In the genomic region with DNA sequence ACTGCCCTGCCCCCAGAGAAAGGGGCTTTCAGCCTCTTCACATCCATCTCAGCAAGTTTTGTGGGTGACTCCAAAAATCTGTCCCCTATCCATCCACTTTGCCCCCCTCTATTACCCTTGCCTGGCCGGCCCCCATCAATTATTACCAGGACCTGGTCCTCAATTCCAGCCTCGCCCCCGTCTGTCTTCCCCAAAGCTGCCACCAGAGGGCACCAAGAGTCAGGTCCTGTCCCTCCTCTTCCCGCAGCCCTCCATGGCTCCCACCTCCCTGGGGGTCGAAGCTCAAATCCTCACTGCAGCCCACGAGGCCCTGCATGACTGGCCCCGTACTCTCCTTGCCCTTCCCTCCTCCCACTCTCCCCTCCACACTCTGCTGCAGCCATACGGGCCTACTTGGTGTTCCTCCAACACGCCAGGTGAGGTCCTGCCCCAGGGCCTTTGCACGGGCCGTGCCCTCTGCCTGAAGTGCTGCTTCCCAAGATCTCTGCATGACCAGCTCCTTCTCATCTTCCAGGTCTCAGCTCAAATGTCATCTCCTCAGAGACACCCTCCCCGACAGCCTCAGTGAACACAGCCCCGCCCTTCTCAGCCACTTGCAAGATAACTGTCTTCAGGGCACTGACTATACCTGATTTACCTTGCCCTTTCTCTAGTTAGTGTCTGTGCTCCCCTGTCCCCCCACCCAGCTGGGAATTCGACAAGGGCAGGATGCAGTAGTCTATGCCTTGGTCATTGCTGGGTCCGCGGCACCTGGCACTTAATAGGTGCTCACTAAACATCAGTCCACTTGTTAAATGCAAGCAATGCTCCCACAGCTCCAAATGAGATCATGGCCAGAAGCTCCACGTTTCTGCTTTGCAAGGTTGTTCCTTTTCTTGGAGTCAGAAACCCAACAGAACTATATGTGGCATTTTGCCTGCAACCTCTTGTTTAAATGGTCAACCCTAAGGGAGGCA, we compare ENCODE assay signal across 1 cellular context.
TF ChIP-seq lines count a peak whose summit lies in the region.

No MANE protein-coding gene starts in this region.

TF ChIP-seq in HepG2, 621 proteins besides CTCF, POLR2A, EP300 and RAD21 (continued from another document and continues in another):
- TF ChIP-seq, protein P1, sequence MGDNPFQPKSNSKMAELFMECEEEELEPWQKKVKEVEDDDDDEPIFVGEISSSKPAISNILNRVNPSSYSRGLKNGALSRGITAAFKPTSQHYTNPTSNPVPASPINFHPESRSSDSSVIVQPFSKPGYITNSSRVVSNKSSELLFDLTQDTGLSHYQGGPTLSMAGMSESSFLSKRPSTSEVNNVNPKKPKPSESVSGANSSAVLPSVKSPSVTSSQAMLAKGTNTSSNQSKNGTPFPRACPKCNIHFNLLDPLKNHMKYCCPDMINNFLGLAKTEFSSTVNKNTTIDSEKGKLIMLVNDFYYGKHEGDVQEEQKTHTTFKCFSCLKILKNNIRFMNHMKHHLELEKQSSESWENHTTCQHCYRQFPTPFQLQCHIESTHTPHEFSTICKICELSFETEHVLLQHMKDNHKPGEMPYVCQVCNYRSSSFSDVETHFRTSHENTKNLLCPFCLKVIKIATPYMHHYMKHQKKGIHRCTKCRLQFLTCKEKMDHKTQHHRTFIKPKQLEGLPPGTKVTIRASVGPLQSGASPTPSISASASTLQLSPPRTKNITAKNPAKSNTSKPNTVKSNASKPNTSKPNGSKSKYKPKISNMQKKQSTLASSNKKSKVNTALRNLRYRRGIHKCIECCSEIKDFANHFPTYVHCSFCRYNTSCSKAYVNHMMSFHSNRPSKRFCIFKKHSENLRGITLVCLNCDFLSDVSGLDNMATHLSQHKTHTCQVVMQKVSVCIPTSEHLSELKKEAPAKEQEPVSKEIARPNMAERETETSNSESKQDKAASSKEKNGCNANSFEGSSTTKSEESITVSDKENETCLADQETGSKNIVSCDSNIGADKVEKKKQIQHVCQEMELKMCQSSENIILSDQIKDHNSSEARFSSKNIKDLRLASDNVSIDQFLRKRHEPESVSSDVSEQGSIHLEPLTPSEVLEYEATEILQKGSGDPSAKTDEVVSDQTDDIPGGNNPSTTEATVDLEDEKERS (CRISPR knock-in tag; IDR thresholded peaks at IDR 0.05) = no peak; the same call in 1 of the 2 replicates
- 0 out of 2 replicates have a peak, but pooled peaks have one; percentile 12 for TF ChIP-seq BORCS8-MEF2B (CRISPR knock-in tag; IDR thresholded peaks at IDR 0.05)
- no peak for TF ChIP-seq ZNF569 (CRISPR knock-in tag; IDR thresholded peaks at IDR 0.05; ENCODE audit: borderline replicate concordance)
- no peak for TF ChIP-seq ZNF44 (CRISPR knock-in tag; IDR thresholded peaks at IDR 0.05)
- TF ChIP-seq ZNF350 (CRISPR knock-in tag; IDR thresholded peaks at IDR 0.05; ENCODE audit: borderline replicate concordance, low read depth) = no peak
- TF ChIP-seq KMT2A (CRISPR knock-in tag; IDR thresholded peaks at IDR 0.05) = 0 out of 2 replicates have a peak, but pooled peaks have one; percentile 25
- TF ChIP-seq, protein P2, sequence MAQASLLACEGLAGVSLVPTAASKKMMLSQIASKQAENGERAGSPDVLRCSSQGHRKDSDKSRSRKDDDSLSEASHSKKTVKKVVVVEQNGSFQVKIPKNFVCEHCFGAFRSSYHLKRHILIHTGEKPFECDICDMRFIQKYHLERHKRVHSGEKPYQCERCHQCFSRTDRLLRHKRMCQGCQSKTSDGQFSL (CRISPR knock-in tag; IDR thresholded peaks at IDR 0.05) = no peak
- TF ChIP-seq, protein P3, sequence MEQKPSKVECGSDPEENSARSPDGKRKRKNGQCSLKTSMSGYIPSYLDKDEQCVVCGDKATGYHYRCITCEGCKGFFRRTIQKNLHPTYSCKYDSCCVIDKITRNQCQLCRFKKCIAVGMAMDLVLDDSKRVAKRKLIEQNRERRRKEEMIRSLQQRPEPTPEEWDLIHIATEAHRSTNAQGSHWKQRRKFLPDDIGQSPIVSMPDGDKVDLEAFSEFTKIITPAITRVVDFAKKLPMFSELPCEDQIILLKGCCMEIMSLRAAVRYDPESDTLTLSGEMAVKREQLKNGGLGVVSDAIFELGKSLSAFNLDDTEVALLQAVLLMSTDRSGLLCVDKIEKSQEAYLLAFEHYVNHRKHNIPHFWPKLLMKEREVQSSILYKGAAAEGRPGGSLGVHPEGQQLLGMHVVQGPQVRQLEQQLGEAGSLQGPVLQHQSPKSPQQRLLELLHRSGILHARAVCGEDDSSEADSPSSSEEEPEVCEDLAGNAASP (CRISPR knock-in tag; IDR thresholded peaks at IDR 0.05; ENCODE audit: borderline replicate concordance) = no peak
- no peak for TF ChIP-seq SP5 (CRISPR knock-in tag; IDR thresholded peaks at IDR 0.05; ENCODE audit: borderline replicate concordance, low read depth)
- peak; percentile 63 for TF ChIP-seq HNF4A (CRISPR knock-in tag; IDR thresholded peaks at IDR 0.05)
- TF ChIP-seq TAF15 (IDR thresholded peaks at IDR 0.05; ENCODE audit: low read depth, low read length, poor library complexity, severe bottlenecking) = no peak
- TF ChIP-seq ZFP36L2 (CRISPR knock-in tag; IDR thresholded peaks at IDR 0.05) = no peak
- TF ChIP-seq, protein P4, sequence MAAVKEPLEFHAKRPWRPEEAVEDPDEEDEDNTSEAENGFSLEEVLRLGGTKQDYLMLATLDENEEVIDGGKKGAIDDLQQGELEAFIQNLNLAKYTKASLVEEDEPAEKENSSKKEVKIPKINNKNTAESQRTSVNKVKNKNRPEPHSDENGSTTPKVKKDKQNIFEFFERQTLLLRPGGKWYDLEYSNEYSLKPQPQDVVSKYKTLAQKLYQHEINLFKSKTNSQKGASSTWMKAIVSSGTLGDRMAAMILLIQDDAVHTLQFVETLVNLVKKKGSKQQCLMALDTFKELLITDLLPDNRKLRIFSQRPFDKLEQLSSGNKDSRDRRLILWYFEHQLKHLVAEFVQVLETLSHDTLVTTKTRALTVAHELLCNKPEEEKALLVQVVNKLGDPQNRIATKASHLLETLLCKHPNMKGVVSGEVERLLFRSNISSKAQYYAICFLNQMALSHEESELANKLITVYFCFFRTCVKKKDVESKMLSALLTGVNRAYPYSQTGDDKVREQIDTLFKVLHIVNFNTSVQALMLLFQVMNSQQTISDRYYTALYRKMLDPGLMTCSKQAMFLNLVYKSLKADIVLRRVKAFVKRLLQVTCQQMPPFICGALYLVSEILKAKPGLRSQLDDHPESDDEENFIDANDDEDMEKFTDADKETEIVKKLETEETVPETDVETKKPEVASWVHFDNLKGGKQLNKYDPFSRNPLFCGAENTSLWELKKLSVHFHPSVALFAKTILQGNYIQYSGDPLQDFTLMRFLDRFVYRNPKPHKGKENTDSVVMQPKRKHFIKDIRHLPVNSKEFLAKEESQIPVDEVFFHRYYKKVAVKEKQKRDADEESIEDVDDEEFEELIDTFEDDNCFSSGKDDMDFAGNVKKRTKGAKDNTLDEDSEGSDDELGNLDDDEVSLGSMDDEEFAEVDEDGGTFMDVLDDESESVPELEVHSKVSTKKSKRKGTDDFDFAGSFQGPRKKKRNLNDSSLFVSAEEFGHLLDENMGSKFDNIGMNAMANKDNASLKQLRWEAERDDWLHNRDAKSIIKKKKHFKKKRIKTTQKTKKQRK (IDR thresholded peaks at IDR 0.05; ENCODE audit: low read length) = no peak
- no peak for TF ChIP-seq THYN1 (CRISPR knock-in tag; IDR thresholded peaks at IDR 0.05; ENCODE audit: borderline replicate concordance, low read depth)
- TF ChIP-seq ZFYVE20 (CRISPR knock-in tag; IDR thresholded peaks at IDR 0.05; ENCODE audit: borderline replicate concordance, low read depth) = no peak
- TF ChIP-seq ZNF251 (CRISPR knock-in tag; IDR thresholded peaks at IDR 0.05) = no peak
- TF ChIP-seq, protein P5, sequence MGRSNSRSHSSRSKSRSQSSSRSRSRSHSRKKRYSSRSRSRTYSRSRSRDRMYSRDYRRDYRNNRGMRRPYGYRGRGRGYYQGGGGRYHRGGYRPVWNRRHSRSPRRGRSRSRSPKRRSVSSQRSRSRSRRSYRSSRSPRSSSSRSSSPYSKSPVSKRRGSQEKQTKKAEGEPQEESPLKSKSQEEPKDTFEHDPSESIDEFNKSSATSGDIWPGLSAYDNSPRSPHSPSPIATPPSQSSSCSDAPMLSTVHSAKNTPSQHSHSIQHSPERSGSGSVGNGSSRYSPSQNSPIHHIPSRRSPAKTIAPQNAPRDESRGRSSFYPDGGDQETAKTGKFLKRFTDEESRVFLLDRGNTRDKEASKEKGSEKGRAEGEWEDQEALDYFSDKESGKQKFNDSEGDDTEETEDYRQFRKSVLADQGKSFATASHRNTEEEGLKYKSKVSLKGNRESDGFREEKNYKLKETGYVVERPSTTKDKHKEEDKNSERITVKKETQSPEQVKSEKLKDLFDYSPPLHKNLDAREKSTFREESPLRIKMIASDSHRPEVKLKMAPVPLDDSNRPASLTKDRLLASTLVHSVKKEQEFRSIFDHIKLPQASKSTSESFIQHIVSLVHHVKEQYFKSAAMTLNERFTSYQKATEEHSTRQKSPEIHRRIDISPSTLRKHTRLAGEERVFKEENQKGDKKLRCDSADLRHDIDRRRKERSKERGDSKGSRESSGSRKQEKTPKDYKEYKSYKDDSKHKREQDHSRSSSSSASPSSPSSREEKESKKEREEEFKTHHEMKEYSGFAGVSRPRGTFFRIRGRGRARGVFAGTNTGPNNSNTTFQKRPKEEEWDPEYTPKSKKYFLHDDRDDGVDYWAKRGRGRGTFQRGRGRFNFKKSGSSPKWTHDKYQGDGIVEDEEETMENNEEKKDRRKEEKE (IDR thresholded peaks at IDR 0.05) = no peak
- TF ChIP-seq HOXA3 (CRISPR knock-in tag; IDR thresholded peaks at IDR 0.05) = peak; percentile 28; the same call in 1 of the 2 replicates
- TF ChIP-seq ZNF598 (CRISPR knock-in tag; IDR thresholded peaks at IDR 0.05; ENCODE audit: borderline replicate concordance) = no peak
- TF ChIP-seq, protein P6, sequence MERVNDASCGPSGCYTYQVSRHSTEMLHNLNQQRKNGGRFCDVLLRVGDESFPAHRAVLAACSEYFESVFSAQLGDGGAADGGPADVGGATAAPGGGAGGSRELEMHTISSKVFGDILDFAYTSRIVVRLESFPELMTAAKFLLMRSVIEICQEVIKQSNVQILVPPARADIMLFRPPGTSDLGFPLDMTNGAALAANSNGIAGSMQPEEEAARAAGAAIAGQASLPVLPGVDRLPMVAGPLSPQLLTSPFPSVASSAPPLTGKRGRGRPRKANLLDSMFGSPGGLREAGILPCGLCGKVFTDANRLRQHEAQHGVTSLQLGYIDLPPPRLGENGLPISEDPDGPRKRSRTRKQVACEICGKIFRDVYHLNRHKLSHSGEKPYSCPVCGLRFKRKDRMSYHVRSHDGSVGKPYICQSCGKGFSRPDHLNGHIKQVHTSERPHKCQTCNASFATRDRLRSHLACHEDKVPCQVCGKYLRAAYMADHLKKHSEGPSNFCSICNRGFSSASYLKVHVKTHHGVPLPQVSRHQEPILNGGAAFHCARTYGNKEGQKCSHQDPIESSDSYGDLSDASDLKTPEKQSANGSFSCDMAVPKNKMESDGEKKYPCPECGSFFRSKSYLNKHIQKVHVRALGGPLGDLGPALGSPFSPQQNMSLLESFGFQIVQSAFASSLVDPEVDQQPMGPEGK (CRISPR knock-in tag; IDR thresholded peaks at IDR 0.05) = peak; percentile 76
- no peak for TF ChIP-seq SOX5 (CRISPR knock-in tag; IDR thresholded peaks at IDR 0.05; ENCODE audit: borderline replicate concordance)
- TF ChIP-seq ZFP41 (CRISPR knock-in tag; IDR thresholded peaks at IDR 0.05; ENCODE audit: borderline replicate concordance) = no peak
- TF ChIP-seq, protein P7, sequence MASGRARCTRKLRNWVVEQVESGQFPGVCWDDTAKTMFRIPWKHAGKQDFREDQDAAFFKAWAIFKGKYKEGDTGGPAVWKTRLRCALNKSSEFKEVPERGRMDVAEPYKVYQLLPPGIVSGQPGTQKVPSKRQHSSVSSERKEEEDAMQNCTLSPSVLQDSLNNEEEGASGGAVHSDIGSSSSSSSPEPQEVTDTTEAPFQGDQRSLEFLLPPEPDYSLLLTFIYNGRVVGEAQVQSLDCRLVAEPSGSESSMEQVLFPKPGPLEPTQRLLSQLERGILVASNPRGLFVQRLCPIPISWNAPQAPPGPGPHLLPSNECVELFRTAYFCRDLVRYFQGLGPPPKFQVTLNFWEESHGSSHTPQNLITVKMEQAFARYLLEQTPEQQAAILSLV (CRISPR knock-in tag; IDR thresholded peaks at IDR 0.05; ENCODE audit: borderline replicate concordance) = peak; percentile 74; the same call in 1 of the 2 replicates
- no peak for TF ChIP-seq ZNF746 (CRISPR knock-in tag; IDR thresholded peaks at IDR 0.05)
- no peak for TF ChIP-seq MAFK (conservative IDR thresholded peaks at IDR 0.05 in 1 of 2, IDR thresholded peaks at IDR 0.05 in 1 of 2; ENCODE audit: low read length in 2 of 2)
- TF ChIP-seq NR2F6 (IDR thresholded peaks at IDR 0.05) = no peak
- peak; percentile 25; the same call in 1 of the 2 replicates for TF ChIP-seq NR2F6 (CRISPR knock-in tag; IDR thresholded peaks at IDR 0.05)
- TF ChIP-seq, protein P8, sequence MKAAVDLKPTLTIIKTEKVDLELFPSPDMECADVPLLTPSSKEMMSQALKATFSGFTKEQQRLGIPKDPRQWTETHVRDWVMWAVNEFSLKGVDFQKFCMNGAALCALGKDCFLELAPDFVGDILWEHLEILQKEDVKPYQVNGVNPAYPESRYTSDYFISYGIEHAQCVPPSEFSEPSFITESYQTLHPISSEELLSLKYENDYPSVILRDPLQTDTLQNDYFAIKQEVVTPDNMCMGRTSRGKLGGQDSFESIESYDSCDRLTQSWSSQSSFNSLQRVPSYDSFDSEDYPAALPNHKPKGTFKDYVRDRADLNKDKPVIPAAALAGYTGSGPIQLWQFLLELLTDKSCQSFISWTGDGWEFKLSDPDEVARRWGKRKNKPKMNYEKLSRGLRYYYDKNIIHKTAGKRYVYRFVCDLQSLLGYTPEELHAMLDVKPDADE (CRISPR knock-in tag; IDR thresholded peaks at IDR 0.05) = no peak
- TF ChIP-seq, protein P9, sequence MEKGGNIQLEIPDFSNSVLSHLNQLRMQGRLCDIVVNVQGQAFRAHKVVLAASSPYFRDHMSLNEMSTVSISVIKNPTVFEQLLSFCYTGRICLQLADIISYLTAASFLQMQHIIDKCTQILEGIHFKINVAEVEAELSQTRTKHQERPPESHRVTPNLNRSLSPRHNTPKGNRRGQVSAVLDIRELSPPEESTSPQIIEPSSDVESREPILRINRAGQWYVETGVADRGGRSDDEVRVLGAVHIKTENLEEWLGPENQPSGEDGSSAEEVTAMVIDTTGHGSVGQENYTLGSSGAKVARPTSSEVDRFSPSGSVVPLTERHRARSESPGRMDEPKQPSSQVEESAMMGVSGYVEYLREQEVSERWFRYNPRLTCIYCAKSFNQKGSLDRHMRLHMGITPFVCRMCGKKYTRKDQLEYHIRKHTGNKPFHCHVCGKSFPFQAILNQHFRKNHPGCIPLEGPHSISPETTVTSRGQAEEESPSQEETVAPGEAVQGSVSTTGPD (CRISPR knock-in tag; IDR thresholded peaks at IDR 0.05) = no peak
- 0 out of 2 replicates have a peak, but pooled peaks have one; percentile 11 for TF ChIP-seq NFKB2 (CRISPR knock-in tag; IDR thresholded peaks at IDR 0.05; ENCODE audit: borderline replicate concordance)
- TF ChIP-seq, protein P10, sequence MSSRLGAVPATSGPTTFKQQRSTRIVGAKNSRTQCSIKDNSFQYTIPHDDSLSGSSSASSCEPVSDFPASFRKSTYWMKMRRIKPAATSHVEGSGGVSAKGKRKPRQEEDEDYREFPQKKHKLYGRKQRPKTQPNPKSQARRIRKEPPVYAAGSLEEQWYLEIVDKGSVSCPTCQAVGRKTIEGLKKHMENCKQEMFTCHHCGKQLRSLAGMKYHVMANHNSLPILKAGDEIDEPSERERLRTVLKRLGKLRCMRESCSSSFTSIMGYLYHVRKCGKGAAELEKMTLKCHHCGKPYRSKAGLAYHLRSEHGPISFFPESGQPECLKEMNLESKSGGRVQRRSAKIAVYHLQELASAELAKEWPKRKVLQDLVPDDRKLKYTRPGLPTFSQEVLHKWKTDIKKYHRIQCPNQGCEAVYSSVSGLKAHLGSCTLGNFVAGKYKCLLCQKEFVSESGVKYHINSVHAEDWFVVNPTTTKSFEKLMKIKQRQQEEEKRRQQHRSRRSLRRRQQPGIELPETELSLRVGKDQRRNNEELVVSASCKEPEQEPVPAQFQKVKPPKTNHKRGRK (CRISPR knock-in tag; IDR thresholded peaks at IDR 0.05) = no peak
- no peak for TF ChIP-seq MTF2 (CRISPR knock-in tag; IDR thresholded peaks at IDR 0.05; ENCODE audit: borderline replicate concordance)
- TF ChIP-seq ZNF431 (CRISPR knock-in tag; IDR thresholded peaks at IDR 0.05; ENCODE audit: borderline replicate concordance, low read depth) = no peak
- no peak for TF ChIP-seq RELA (CRISPR knock-in tag; IDR thresholded peaks at IDR 0.05)
- TF ChIP-seq SMC3 (IDR thresholded peaks at IDR 0.05; ENCODE audit: low read length) = peak; percentile 63
